In genomic region chr10:50614444-50615137, GRCh38 we compare ENCODE assay signal across 8 cellular contexts. TPM values are rescaled to one million over a fixed set of nuclear protein-coding genes. Genes with fewer than 3 reads are reported as not detected.
DNase-seq lines count a peak whose midpoint lies in the region; ATAC-seq and TF ChIP-seq lines count a peak whose summit lies in the region.

No MANE protein-coding gene starts in this region.

- no peak for TF ChIP-seq EP300 in suprapubic skin (IDR thresholded peaks at IDR 0.05)

- intact Hi-C loops in upper lobe of right lung (cut with DNase I) = no loop called here

- no peak for TF ChIP-seq POLR2A in suprapubic skin (IDR thresholded peaks at IDR 0.05)

- DNase-seq in Caki2 (ENCODE audit: low read depth) (peak; percentile 8), NCI-H2029 treated with DMSO at 0.1 percent for 48 hours (lab: John Stamatoyannopoulos, UW) (peak; percentile 51), epithelial cell of proximal tubule (ENCODE audit: low read depth) (no peak), upper lobe of right lung (no peak), suprapubic skin (ENCODE audit: low spot score in 2 of 2) (no peak), NCI-H1092 (lab: John Stamatoyannopoulos, UW) (no peak)

- in situ Hi-C loops in Caki2 (cut with HindIII; ENCODE audit: low pct_unique_long_range_greater_than_20kb, low sequenced_read_pairs) = no loop called here

- no peaks in the 10 kb centered on the region for H3K36me3 ChIP-seq in upper lobe of right lung
- H3K36me3 ChIP-seq in suprapubic skin = no peaks in the 10 kb centered on the region

- H3K27me3 ChIP-seq in upper lobe of right lung (no peaks in the 10 kb centered on the region), suprapubic skin (no peaks in the 10 kb centered on the region)

- H3K4me3 ChIP-seq in epithelial cell of proximal tubule (ENCODE audit: low read depth, low read length) (no peak overlapping the region), upper lobe of right lung (no peak overlapping the region), suprapubic skin (no peak overlapping the region)

- H3K27ac ChIP-seq in upper lobe of right lung (no peak overlapping the region), suprapubic skin (no peak overlapping the region)

- H3K4me1 ChIP-seq in upper lobe of right lung = peaks cover 5% of the 10 kb centered on the region
- H3K4me1 ChIP-seq in suprapubic skin = peaks cover 37% of the 10 kb centered on the region

- H3K9me3 ChIP-seq in upper lobe of right lung (no peaks in the 10 kb centered on the region), suprapubic skin (no peaks in the 10 kb centered on the region)

- ATAC-seq in GM19397 (IDR thresholded peaks at IDR 0.05; ENCODE audit: unreplicated experiment) (peak; percentile 34), upper lobe of right lung (peak; percentile 66), HG02623 (IDR thresholded peaks at IDR 0.05; ENCODE audit: unreplicated experiment) (no peak)

- 65% methylated on average over 7 of the region's 7 CpGs for whole genome bisulfite sequencing in suprapubic skin

- TF ChIP-seq CTCF in epithelial cell of proximal tubule (conservative IDR thresholded peaks at IDR 0.05; ENCODE audit: low read depth, low read length) (peak; percentile 39), upper lobe of right lung (IDR thresholded peaks at IDR 0.05) (peak; percentile 26), suprapubic skin (IDR thresholded peaks at IDR 0.05) (peak in 1 of 2 donors; percentile 29)

RNA-seq across cellular contexts. Expression of gene SGMS1, which starts 9.2 kb away (rescaled TPM):
- 52.0 and 54.6 TPM in 2 replicates for total RNA-seq in Caki2 (2014; rRNA removed; shearing (Covaris generic); ENCODE audit: low replicate concordance)
- total RNA-seq in epithelial cell of proximal tubule (25.2 and 40.2 TPM in 2 replicates), upper lobe of right lung (73.1 TPM), suprapubic skin (100 to 1,000 TPM; 139 to 198 (median 173) TPM)

Comparison
In these comparisons a context has a peak if more than half of its experiments do, and no peak if none do; other contexts are left out.
1. DNase-seq: peak in Caki2 (single experiment) and NCI-H2029 treated with DMSO at 0.1 percent for 48 hours (single experiment); none in epithelial cell of proximal tubule (single experiment), upper lobe of right lung (single experiment), suprapubic skin (0 of 2) and NCI-H1092 (single experiment).